Comparison of ENCODE assay signal across 18 cellular contexts in the genomic region with DNA sequence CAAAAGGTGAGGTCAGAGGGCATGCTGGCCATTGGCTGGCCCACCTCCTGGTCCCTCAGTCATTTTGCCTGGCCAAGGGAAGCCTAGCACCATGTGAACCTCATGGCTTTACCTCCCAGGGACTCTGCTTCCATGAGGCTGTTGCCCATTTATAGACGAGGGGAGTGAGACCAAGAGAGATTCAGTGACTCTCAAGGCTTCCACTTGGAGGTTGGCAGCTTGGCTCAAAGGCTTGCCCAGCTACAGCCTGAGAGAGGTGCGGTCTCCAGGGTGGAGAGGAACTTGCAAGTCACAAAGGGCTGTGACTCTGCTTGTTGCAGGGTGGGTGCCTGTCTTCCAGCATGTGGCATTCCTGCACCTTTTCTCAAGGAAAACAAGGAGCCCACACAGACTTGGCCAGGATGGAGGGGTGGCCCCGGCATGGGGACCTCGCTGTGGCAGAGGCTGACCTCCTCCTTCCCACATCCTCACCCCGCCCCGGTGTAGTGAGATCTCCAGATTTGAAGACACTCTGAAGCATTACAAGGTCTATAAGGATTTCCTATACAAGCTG. TPM values are rescaled to one million over a fixed set of nuclear protein-coding genes. Genes with fewer than 3 reads are reported as not detected.
DNase-seq lines count a peak whose midpoint lies in the region; ATAC-seq and TF ChIP-seq lines count a peak whose summit lies in the region.
"Had no signal": no experiment of that assay in that cellular context is flagged by ENCODE, and none has a peak within 500 bp of the region (broad histone marks: within the 10 kb centered on the region; RNA-seq: fewer than 3 reads in every experiment).

No MANE protein-coding gene starts in this region.

- peak overlapping the region; percentile 94; the same call in 1 of the 2 replicates for H3K27ac ChIP-seq in HUES6 (ENCODE audit: low read depth, low read length)
- H3K27ac ChIP-seq in RWPE2 (ENCODE audit: poor library complexity, severe bottlenecking): no peak overlapping the region

- TF ChIP-seq CTCF in RWPE2 (IDR thresholded peaks at IDR 0.05; ENCODE audit: poor library complexity, severe bottlenecking) (no peak), nephron progenitor cell (IDR thresholded peaks at IDR 0.05) (no peak), omental fat pad (IDR thresholded peaks at IDR 0.05) (no peak)

- H3K4me1 ChIP-seq in HUES6 (ENCODE audit: control insufficient read depth, insufficient read depth, low read length) (peaks cover 39% of the 10 kb centered on the region), RWPE2 (ENCODE audit: insufficient read depth, poor library complexity, severe bottlenecking) (peaks cover 11% of the 10 kb centered on the region)
- H3K4me1 ChIP-seq: BE2C had no signal

- H3K4me1 Mint-ChIP-seq in nephron progenitor cell: peaks cover 18% of the 10 kb centered on the region

- peak overlapping the region; percentile 57 for H3K27ac Mint-ChIP-seq in nephron progenitor cell
- H3K27ac Mint-ChIP-seq: CD4-positive, alpha-beta memory T cell had no signal

- H3K36me3 Mint-ChIP-seq in nephron progenitor cell (ENCODE audit: low read depth): no peaks in the 10 kb centered on the region
- H3K36me3 Mint-ChIP-seq: CD4-positive, alpha-beta memory T cell had no signal

- H3K27me3 Mint-ChIP-seq in nephron progenitor cell (ENCODE audit: low read depth, poor library complexity): no peaks in the 10 kb centered on the region

- no peak for ATAC-seq in RWPE2 (ENCODE audit: low read depth)
- no peak for ATAC-seq in HG02678 (IDR thresholded peaks at IDR 0.05; ENCODE audit: unreplicated experiment)
- ATAC-seq in omental fat pad (ENCODE audit: low FRiP score): no peak
- ATAC-seq: Panc1 had no signal

- H3K27me3 ChIP-seq in HUES6 (ENCODE audit: control insufficient read depth, insufficient read depth, low read length): no peaks in the 10 kb centered on the region
- peaks cover 4% of the 10 kb centered on the region for H3K27me3 ChIP-seq in RWPE2 (ENCODE audit: insufficient read depth, poor library complexity, severe bottlenecking)
- H3K27me3 ChIP-seq: BE2C, MG63 had no signal

- H3K36me3 ChIP-seq in HUES6 (ENCODE audit: control insufficient read depth, insufficient read depth, low read length): no peaks in the 10 kb centered on the region
- H3K36me3 ChIP-seq in RWPE2 (ENCODE audit: low read depth): no peaks in the 10 kb centered on the region
- H3K36me3 ChIP-seq: BE2C, MG63 had no signal

- H3K4me3 ChIP-seq in HUES6 (ENCODE audit: low read depth, low read length): no peak overlapping the region
- H3K4me3 ChIP-seq in RWPE2 (ENCODE audit: severe bottlenecking): no peak overlapping the region
- H3K4me3 ChIP-seq: MG63 had no signal

- no peak overlapping the region for H3K4me3 Mint-ChIP-seq in nephron progenitor cell
- H3K4me3 Mint-ChIP-seq: CD4-positive, alpha-beta memory T cell had no signal

- H3K9me3 Mint-ChIP-seq in nephron progenitor cell: no peaks in the 10 kb centered on the region
- H3K9me3 Mint-ChIP-seq: CD4-positive, alpha-beta memory T cell had no signal

- DNase-seq in RWPE2 (ENCODE audit: low spot score): peak; percentile 43
- DNase-seq in nephron progenitor cell: no peak
- DNase-seq in stimulated activated CD8-positive, alpha-beta memory T cell treated with anti-CD3 and anti-CD28 coated beads, Interleukin-4, amount 100 ng/mL, for 48 hours: peak; percentile 17
- no peak for DNase-seq in omental fat pad (ENCODE audit: low spot score)
- DNase-seq in Kasumi-1 (lab: John Stamatoyannopoulos, UW): no peak
- DNase-seq: BE2C; Calu3; CD4-positive, alpha-beta memory T cell; DMS53; MG63; NCI-H1105 treated with DMSO at 0.1 percent for 48 hours; NCI-H1694 treated with DMSO at 0.1 percent for 48 hours; NCI-H226; NCI-H524 treated with DMSO at 0.1 percent for 48 hours; SHP77 treated with DMSO at 0.1 percent for 48 hours had no signal

- H3K9me3 ChIP-seq in HUES6 (ENCODE audit: control insufficient read depth, insufficient read depth, low read depth, low read length): no peaks in the 10 kb centered on the region
- H3K9me3 ChIP-seq in RWPE2 (ENCODE audit: severe bottlenecking): no peaks in the 10 kb centered on the region
- H3K9me3 ChIP-seq: BE2C, MG63 had no signal

- peak overlapping the region; percentile 65 for H3K9ac ChIP-seq in HUES6 (ENCODE audit: low read length)

RNA-seq across cellular contexts. Expression of gene CFAP100, which starts 24.5 kb away (rescaled TPM):
- total RNA-seq in omental fat pad: not detected
- total RNA-seq: Calu3; CD4-positive, alpha-beta memory T cell had no signal

RNA-seq across cellular contexts. Expression of gene ZXDC, which starts 56.5 kb away (rescaled TPM):
- total RNA-seq in omental fat pad: 10 to 100 TPM; 22.7 to 47.0 (median 27.9) TPM

Comparison
In these comparisons a context has a peak if more than half of its experiments do, and no peak if none do; other contexts are left out.
1. DNase-seq: peak in RWPE2 (single experiment) and stimulated activated CD8-positive, alpha-beta memory T cell treated with anti-CD3 and anti-CD28 coated beads, Interleukin-4, amount 100 ng/mL, for 48 hours (single experiment); none in nephron progenitor cell (single experiment), omental fat pad (single experiment) and Kasumi-1 (0 of 2).